In genomic region chr5:176943816-176944215, GRCh38 we compare ENCODE assay signal across 13 cellular contexts. TPM values are rescaled to one million over a fixed set of nuclear protein-coding genes. Genes with fewer than 3 reads are reported as not detected.
"Had no signal": no experiment of that assay in that cellular context is flagged by ENCODE, and none has a peak within 500 bp of the region (broad histone marks: within the 10 kb centered on the region; RNA-seq: fewer than 3 reads in every experiment).

No MANE protein-coding gene starts in this region.

- H3K4me1 ChIP-seq: colonic mucosa had no signal

- H3K4me3 ChIP-seq: colonic mucosa, heart left ventricle, mucosa of descending colon had no signal

- H3K27ac ChIP-seq: colonic mucosa had no signal

- H3K9me3 ChIP-seq: colonic mucosa, heart left ventricle, mucosa of descending colon had no signal

- ATAC-seq: mucosa of descending colon; naive thymus-derived CD8-positive, alpha-beta T cell had no signal

- DNase-seq: activated CD4-positive, alpha-beta memory T cell treated with anti-CD3 and anti-CD28 coated beads for 36 hours; activated naive CD4-positive, alpha-beta T cell treated with anti-CD3 and anti-CD28 coated beads for 36 hours; colonic mucosa; foreskin melanocyte; heart left ventricle; mammary epithelial cell; mucosa of descending colon; naive thymus-derived CD8-positive, alpha-beta T cell; posterior cingulate gyrus; right cardiac atrium; substantia nigra; SW 1271; trophoblast cell had no signal

- H3K27me3 ChIP-seq: colonic mucosa, heart left ventricle had no signal

RNA-seq across cellular contexts. Expression of gene HK3, which starts 44.7 kb away (rescaled TPM):
- total RNA-seq: activated naive CD4-positive, alpha-beta T cell treated with anti-CD3 and anti-CD28 coated beads for 36 hours; mammary epithelial cell had no signal
